In genomic region chr16:50274771-50275415, GRCh38 we compare ENCODE assay signal across 8 cellular contexts. TPM values are rescaled to one million over a fixed set of nuclear protein-coding genes. Genes with fewer than 3 reads are reported as not detected.
DNase-seq lines count a peak whose midpoint lies in the region; ATAC-seq and TF ChIP-seq lines count a peak whose summit lies in the region.

No MANE protein-coding gene starts in this region.

- H3K27me3 ChIP-seq in right atrium auricular region (no peaks in the 10 kb centered on the region), suprapubic skin (no peaks in the 10 kb centered on the region)

- no peaks in the 10 kb centered on the region for H3K27me3 Mint-ChIP-seq in activated CD4-positive, alpha-beta T cell treated with anti-CD3 and anti-CD28 coated beads, Interleukin-2, amount 10 ng/mL, durations not matched to agents 7 days and 5 days

- TF ChIP-seq EP300 in suprapubic skin (IDR thresholded peaks at IDR 0.05): no peak

- H3K4me3 ChIP-seq in right atrium auricular region: peak overlapping the region; percentile 0 to 29
- H3K4me3 ChIP-seq in suprapubic skin: peak overlapping the region; percentile 40

- no peak for ATAC-seq in GM19452 (IDR thresholded peaks at IDR 0.05; ENCODE audit: unreplicated experiment)

- H3K36me3 ChIP-seq in right atrium auricular region: no peaks in the 10 kb centered on the region
- H3K36me3 ChIP-seq in suprapubic skin: no peaks in the 10 kb centered on the region

- H3K4me1 ChIP-seq in right atrium auricular region (no peaks in the 10 kb centered on the region), suprapubic skin (peaks cover 6% of the 10 kb centered on the region)

- peak overlapping the region; percentile 97 for H3K27ac Mint-ChIP-seq in activated CD4-positive, alpha-beta T cell treated with anti-CD3 and anti-CD28 coated beads, Interleukin-2, amount 10 ng/mL, durations not matched to agents 7 days and 5 days

- peak overlapping the region; percentile 89 for H3K4me3 Mint-ChIP-seq in activated CD4-positive, alpha-beta T cell treated with anti-CD3 and anti-CD28 coated beads, Interleukin-2, amount 10 ng/mL, durations not matched to agents 7 days and 5 days

- H3K4me1 Mint-ChIP-seq in activated CD4-positive, alpha-beta T cell treated with anti-CD3 and anti-CD28 coated beads, Interleukin-2, amount 10 ng/mL, durations not matched to agents 7 days and 5 days: peaks cover 97% of the 10 kb centered on the region

- 72% methylated on average over 4 of the region's 6 CpGs for WGBS in suprapubic skin

- H3K9me3 Mint-ChIP-seq in activated CD4-positive, alpha-beta T cell treated with anti-CD3 and anti-CD28 coated beads, Interleukin-2, amount 10 ng/mL, durations not matched to agents 7 days and 5 days: no peaks in the 10 kb centered on the region

- POLR2A ChIA-PET in activated CD4-positive, alpha-beta T cell treated with anti-CD3 and anti-CD28 coated beads, Interleukin-2, amount 10 ng/mL, durations not matched to agents 7 days and 5 days (lab: Charles Lee): interaction anchor here (1.0 kb wide), 2 partner anchors 10 to 64 kb away, joined by 3 read pairs; no protein-coding TSS in a partner anchor

- TF ChIP-seq CTCF in right atrium auricular region (IDR thresholded peaks at IDR 0.05): no peak
- no peak for TF ChIP-seq CTCF in suprapubic skin (IDR thresholded peaks at IDR 0.05)

- H3K27ac ChIP-seq in right atrium auricular region: peak overlapping the region; percentile 46 to 54
- peak overlapping the region; percentile 81 for H3K27ac ChIP-seq in suprapubic skin

- no peak for DNase-seq in activated CD4-positive, alpha-beta T cell treated with anti-CD3 and anti-CD28 coated beads, Interleukin-2, amount 10 ng/mL, durations not matched to agents 7 days and 5 days
- DNase-seq in activated CD4-positive, alpha-beta T cell treated with anti-CD3 and anti-CD28 coated beads, Interleukin-2, amount 50 U/mL, for 1 hour: no peak
- DNase-seq in RPMI8226: peak; percentile 71
- no peak for DNase-seq in right atrium auricular region (ENCODE audit: low spot score)
- DNase-seq in suprapubic skin (ENCODE audit: low spot score in 2 of 2): peak in 1 of 2 donors; percentile 56
- DNase-seq in NCI-H1694 (lab: John Stamatoyannopoulos, UW): no peak
- no peak for DNase-seq in NCI-H2107 treated with DMSO at 0.1 percent for 48 hours (lab: John Stamatoyannopoulos, UW; ENCODE audit: unreplicated experiment)

- CTCF ChIA-PET in activated CD4-positive, alpha-beta T cell treated with anti-CD3 and anti-CD28 coated beads, Interleukin-2, amount 10 ng/mL, durations not matched to agents 7 days and 5 days (lab: Charles Lee): interaction anchor here (0.7 to 4.4 kb wide), 19 partner anchors 7 to 391 kb away, joined by 3 to 21 read pairs (median 4); partner anchors contain the start of gene CNEP1R1

- H3K9me3 ChIP-seq in right atrium auricular region (no peaks in the 10 kb centered on the region), suprapubic skin (no peaks in the 10 kb centered on the region)

- H3K36me3 Mint-ChIP-seq in activated CD4-positive, alpha-beta T cell treated with anti-CD3 and anti-CD28 coated beads, Interleukin-2, amount 10 ng/mL, durations not matched to agents 7 days and 5 days (ENCODE audit: low read depth): peaks cover 61% of the 10 kb centered on the region

- no peak for TF ChIP-seq POLR2A in suprapubic skin (IDR thresholded peaks at IDR 0.05)

RNA-seq across cellular contexts. Expression of gene ADCY7, which starts 8.5 kb away (rescaled TPM):
- 100 to 1,000 TPM; 197 to 255 TPM for total RNA-seq in activated CD4-positive, alpha-beta T cell treated with anti-CD3 and anti-CD28 coated beads, Interleukin-2, amount 10 ng/mL, durations not matched to agents 7 days and 5 days
- 10 to 100 TPM in 1 of 2 donors, 1 to 10 TPM in 1; 8.5 to 17.1 TPM for total RNA-seq in right atrium auricular region
- total RNA-seq in suprapubic skin: 10 to 100 TPM; 15.0 to 23.3 (median 16.9) TPM

Comparison
In these comparisons a context has a peak if more than half of its experiments do, and no peak if none do; other contexts are left out.
1. RNA of gene ADCY7, which starts 8.5 kb away (total RNA-seq): 197 to 255 TPM in activated CD4-positive, alpha-beta T cell treated with anti-CD3 and anti-CD28 coated beads, Interleukin-2, amount 10 ng/mL, durations not matched to agents 7 days and 5 days; 15.0 to 23.3 TPM in suprapubic skin and 8.5 to 17.1 TPM in right atrium auricular region; every median in the first group is over 4 times any median in the second.